ENCODE assay signal across 18 cellular contexts in the genomic region with DNA sequence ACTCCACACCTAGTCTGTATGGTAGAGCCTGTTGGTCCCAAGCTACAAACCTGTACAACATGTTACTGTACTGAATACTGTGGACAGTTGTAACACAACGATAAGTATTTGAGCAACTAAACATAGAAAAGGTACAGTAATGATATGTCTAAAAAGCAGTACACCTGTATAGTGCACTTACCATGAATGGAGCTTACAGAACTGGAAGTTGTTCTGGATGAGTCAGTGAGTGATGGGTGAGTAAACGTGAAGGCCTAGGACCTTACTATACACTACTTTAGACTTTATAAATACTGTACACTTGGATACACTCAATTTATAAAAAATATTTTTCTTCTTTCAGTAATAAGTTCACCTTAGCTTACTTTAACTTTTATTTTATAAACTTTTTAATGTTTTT.
DNase-seq lines count a peak whose midpoint lies in the region; ATAC-seq lines count a peak whose summit lies in the region.
"Had no signal": no experiment of that assay in that cellular context is flagged by ENCODE, and none has a peak within 500 bp of the region (broad histone marks: within the 10 kb centered on the region; RNA-seq: fewer than 3 reads in every experiment).

No MANE protein-coding gene starts in this region.

- H3K9ac ChIP-seq in trophoblast cell (ENCODE audit: low read length): no peak overlapping the region

- no peaks in the 10 kb centered on the region for H3K79me1 ChIP-seq in trophoblast cell (ENCODE audit: low read length)

- no peak overlapping the region for H3K4me3 ChIP-seq in trophoblast cell (ENCODE audit: low read depth, low read length)
- H3K4me3 ChIP-seq: esophagus squamous epithelium, hepatocyte, ovary, skin epidermis had no signal

- ATAC-seq in GM18499 (IDR thresholded peaks at IDR 0.05; ENCODE audit: insufficient read depth, unreplicated experiment): peak; percentile 17
- peak; percentile 43 for ATAC-seq in GM19455 (IDR thresholded peaks at IDR 0.05; ENCODE audit: unreplicated experiment)
- ATAC-seq in HG02840 (IDR thresholded peaks at IDR 0.05; ENCODE audit: low FRiP score, unreplicated experiment): peak; percentile 33
- peak; percentile 19 for ATAC-seq in HG03558 (IDR thresholded peaks at IDR 0.05; ENCODE audit: extremely low read depth, unreplicated experiment)
- ATAC-seq: activated CD4-positive, CD25-positive, alpha-beta regulatory T cell treated with anti-CD3 and anti-CD28 coated beads, Interleukin-2, amount 50 U/mL, for 24 hours had no signal

- H3K36me3 ChIP-seq in trophoblast cell (ENCODE audit: control insufficient read depth in 1 of 2, insufficient read depth in 2 of 2, low read length in 2 of 2): no peaks in the 10 kb centered on the region
- H3K36me3 ChIP-seq: esophagus squamous epithelium, ovary had no signal

- in situ Hi-C loops in ACHN (cut with HindIII; ENCODE audit: low pct_ligation_motif_present, low pct_unique_long_range_greater_than_20kb, low sequenced_read_pairs): no loop called here

- no peaks in the 10 kb centered on the region for H3K9me3 ChIP-seq in trophoblast cell (ENCODE audit: insufficient read depth, low read depth, low read length)
- H3K9me3 ChIP-seq: esophagus squamous epithelium, ovary had no signal

- no peak overlapping the region for H3K4ac ChIP-seq in trophoblast cell (ENCODE audit: low read depth, low read length)

- no peak overlapping the region for H3K14ac ChIP-seq in trophoblast cell (ENCODE audit: low read length)

- H2BK5ac ChIP-seq in trophoblast cell (ENCODE audit: low read depth, low read length, poor library complexity): no peak overlapping the region

- H2BK12ac ChIP-seq in trophoblast cell (ENCODE audit: low read length): no peak overlapping the region

- no peaks in the 10 kb centered on the region for H3K4me1 ChIP-seq in trophoblast cell (ENCODE audit: control insufficient read depth in 1 of 2, insufficient read depth in 2 of 2, low read length in 2 of 2)
- H3K4me1 ChIP-seq: esophagus squamous epithelium had no signal

- H2BK120ac ChIP-seq in trophoblast cell (ENCODE audit: insufficient read depth, low read length, poor library complexity): no peak overlapping the region

- no CpG with 5 or more reads among the region's 2 CpGs for WGBS in trophoblast cell (ENCODE audit: extremely low coverage, insufficient coverage, insufficient read length)

- no peak overlapping the region for H2AK5ac ChIP-seq in trophoblast cell (ENCODE audit: low read length)

- no peak overlapping the region for H3K18ac ChIP-seq in trophoblast cell (ENCODE audit: low read length)

- H3K27me3 ChIP-seq in trophoblast cell (ENCODE audit: insufficient read depth, low read length): no peaks in the 10 kb centered on the region
- H3K27me3 ChIP-seq: esophagus squamous epithelium, hepatocyte, ovary had no signal

- no peak overlapping the region for H4K12ac ChIP-seq in trophoblast cell (ENCODE audit: low read depth, low read length)

- H3K79me2 ChIP-seq in trophoblast cell (ENCODE audit: control insufficient read depth, insufficient read depth, low read length, poor library complexity): no peaks in the 10 kb centered on the region
- H3K79me2 ChIP-seq: hepatocyte had no signal

- no peak overlapping the region for H4K8ac ChIP-seq in trophoblast cell (ENCODE audit: low read depth, low read length)

- H4K91ac ChIP-seq in trophoblast cell (ENCODE audit: low read depth, low read length): no peak overlapping the region

- no peak overlapping the region for H3K4me2 ChIP-seq in trophoblast cell (ENCODE audit: low read length)
- H3K4me2 ChIP-seq: hepatocyte had no signal

- H2AFZ ChIP-seq in trophoblast cell (ENCODE audit: insufficient read depth, low read length, poor library complexity): no peak overlapping the region
- H2AFZ ChIP-seq: hepatocyte had no signal

- DNase-seq in trophoblast cell (no peak), NCI-H524 treated with DMSO at 0.1 percent for 48 hours (lab: John Stamatoyannopoulos, UW) (no peak), ACHN (no peak), NCI-H748 (lab: John Stamatoyannopoulos, UW; ENCODE audit: unreplicated experiment) (no peak)
- DNase-seq: activated naive CD4-positive, alpha-beta T cell treated with anti-CD3 and anti-CD28 coated beads, Interleukin-2, amount 10 ng/mL, durations not matched to agents 7 days and 5 days; COR-L47; dermis blood vessel endothelial cell; esophagus squamous epithelium; IMR-90; ovary; T-helper 1 cell had no signal

- H3K27ac ChIP-seq in trophoblast cell (ENCODE audit: low read depth, low read length): no peak overlapping the region
- H3K27ac ChIP-seq: esophagus squamous epithelium, hepatocyte, ovary, skin epidermis had no signal

- H3K23ac ChIP-seq in trophoblast cell (ENCODE audit: low read length): no peak overlapping the region
